In the genomic region with DNA sequence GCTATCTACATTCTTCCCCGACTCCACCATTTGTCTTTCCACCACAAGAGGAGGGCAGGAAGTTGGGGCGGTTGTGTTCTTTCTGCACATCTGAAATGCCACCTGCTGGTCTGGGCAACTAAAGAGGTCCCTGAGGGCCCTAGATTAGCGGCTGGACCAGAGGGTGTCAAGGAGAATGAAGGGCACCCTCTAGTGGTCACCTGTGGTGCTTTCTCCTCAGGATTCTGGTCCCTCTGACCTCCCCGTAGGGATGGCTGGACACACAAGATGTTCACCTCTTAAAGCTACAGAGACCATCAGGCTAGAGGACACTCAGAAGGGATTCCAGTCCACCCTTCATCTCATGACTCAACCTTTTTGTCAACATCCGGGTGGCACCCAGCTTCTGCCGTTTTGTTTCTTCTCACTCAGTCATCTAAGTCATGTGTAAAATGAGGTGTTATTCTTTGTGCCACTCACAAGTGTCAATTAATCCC, we compare ENCODE assay signal across 8 cellular contexts. TPM values are rescaled to one million over a fixed set of nuclear protein-coding genes. Genes with fewer than 3 reads are reported as not detected.
A peak's percentile ranks its signal among the peaks of the same experiment; 100 is the strongest.
DNase-seq lines count a peak whose midpoint lies in the region; ATAC-seq and TF ChIP-seq lines count a peak whose summit lies in the region.

No MANE protein-coding gene starts in this region.

- H2AFZ ChIP-seq in OCI-LY7 (ENCODE audit: low read length) = peak overlapping the region; percentile 35; the same call in 1 of the 2 replicates

- H3K9me3 ChIP-seq in OCI-LY7 (ENCODE audit: low read length) = no peaks in the 10 kb centered on the region
- no peaks in the 10 kb centered on the region for H3K9me3 ChIP-seq in adipocyte (ENCODE audit: control insufficient read depth, low read length)

- ATAC-seq in HG03139 (IDR thresholded peaks at IDR 0.05; ENCODE audit: unreplicated experiment) = peak; percentile 39
- ATAC-seq in HG03521 (IDR thresholded peaks at IDR 0.05; ENCODE audit: unreplicated experiment) = no peak

- peaks cover 66% of the 10 kb centered on the region for H3K4me1 ChIP-seq in OCI-LY7 (ENCODE audit: insufficient read depth, low read length, poor library complexity, severe bottlenecking)
- no peaks in the 10 kb centered on the region for H3K4me1 ChIP-seq in adipocyte (ENCODE audit: control insufficient read depth, insufficient read depth, low read length)

- H3K27ac ChIP-seq in OCI-LY7 (ENCODE audit: low read depth, low read length, poor library complexity, severe bottlenecking) = peak overlapping the region; percentile 51

- H3K4me3 ChIP-seq in OCI-LY7 (ENCODE audit: low read depth, low read length, poor library complexity, severe bottlenecking) = no peak overlapping the region
- H3K4me3 ChIP-seq in adipocyte (ENCODE audit: low read length) = no peak overlapping the region

- DNase-seq in DMS 273 (lab: John Stamatoyannopoulos, UW; ENCODE audit: unreplicated experiment) (peak; percentile 68), DMS 273 treated with DMSO at 0.1 percent for 48 hours (lab: John Stamatoyannopoulos, UW) (no peak), OCI-LY7 (ENCODE audit: low spot score) (peak; percentile 96), adipocyte (ENCODE audit: low read depth) (peak; percentile 49), iPS-NIHi7 (ENCODE audit: extremely low spot score) (peak; percentile 94)
- DNase-seq in stimulated activated CD8-positive, alpha-beta memory T cell treated with anti-CD3 and anti-CD28 coated beads, Interleukin-2, amount 100 ng/mL, for 1 hour (ENCODE audit: low read depth in 2 of 2) = peak; percentile 19 to 34

- intact Hi-C loops in OCI-LY7 (cut with micrococcal nuclease; ENCODE audit: unreplicated experiment) = loop anchor here (1.0 kb wide), 2 partner anchors 40 to 126 kb away; a partner anchor contains a TSS

- no peaks in the 10 kb centered on the region for H3K9me2 ChIP-seq in OCI-LY7 (ENCODE audit: insufficient read depth, low read length)

- CTCF ChIA-PET in OCI-LY7 (lab: Charles Lee; ENCODE audit: unreplicated experiment) = interaction anchor here (0.6 to 1.3 kb wide), 5 partner anchors 10 to 42 kb away, joined by 3 to 6 read pairs (median 4); no protein-coding TSS in a partner anchor

- BruUV-seq in OCI-LY7 (replicated peaks; lab: Mats Ljungman, UMichigan) = no TSS peak

- H3K4me2 ChIP-seq in OCI-LY7 (ENCODE audit: low read length) = peak overlapping the region; percentile 44

- no peaks in the 10 kb centered on the region for H3K27me3 ChIP-seq in adipocyte (replicated peaks; ENCODE audit: control insufficient read depth, insufficient read depth, low read length)

- no peaks in the 10 kb centered on the region for H3K79me2 ChIP-seq in OCI-LY7 (ENCODE audit: insufficient read depth, low read depth, low read length)

- H3K9ac ChIP-seq in adipocyte (ENCODE audit: low read length) = no peak overlapping the region

- POLR2A ChIA-PET in OCI-LY7 (lab: Charles Lee) = interaction anchor here (0.6 to 1.8 kb wide), 5 partner anchors 35 to 203 kb away, joined by 3 to 8 read pairs (median 5); no protein-coding TSS in a partner anchor

- TF ChIP-seq CTCF in OCI-LY7 (conservative IDR thresholded peaks at IDR 0.05; ENCODE audit: low read length) = peak; percentile 99

- no peaks in the 10 kb centered on the region for H3K36me3 ChIP-seq in OCI-LY7 (ENCODE audit: insufficient read depth, low read length)
- H3K36me3 ChIP-seq in adipocyte (ENCODE audit: control insufficient read depth, insufficient read depth, low read length, severe bottlenecking) = no peaks in the 10 kb centered on the region

- H4K20me1 ChIP-seq in OCI-LY7 (ENCODE audit: insufficient read depth, low read length) = no peaks in the 10 kb centered on the region

RNA-seq across cellular contexts. Expression of a gene that starts 2.9 kb away (rescaled TPM):
- total RNA-seq in OCI-LY7 (2014; rRNA removed; shearing (Covaris generic)) = 0.88 and 3.0 TPM in 2 replicates
- 0.27 and 0.72 TPM in 2 replicates for total RNA-seq in OCI-LY7 (2022)

RNA-seq across cellular contexts. Expression of a gene that starts 44.5 kb away (rescaled TPM):
- 53.2 and 58.6 TPM in 2 replicates for total RNA-seq in OCI-LY7 (2014; rRNA removed; shearing (Covaris generic))
- total RNA-seq in OCI-LY7 (2022) = 60.8 and 70.9 TPM in 2 replicates

RNA-seq across cellular contexts. Expression of a gene that starts 45.9 kb away (rescaled TPM):
- total RNA-seq in OCI-LY7 (2014; rRNA removed; shearing (Covaris generic)) = 42.5 and 43.4 TPM in 2 replicates
- 32.1 and 35.2 TPM in 2 replicates for total RNA-seq in OCI-LY7 (2022)
